Comparison of ENCODE assay signal across 17 cellular contexts in the genomic region with DNA sequence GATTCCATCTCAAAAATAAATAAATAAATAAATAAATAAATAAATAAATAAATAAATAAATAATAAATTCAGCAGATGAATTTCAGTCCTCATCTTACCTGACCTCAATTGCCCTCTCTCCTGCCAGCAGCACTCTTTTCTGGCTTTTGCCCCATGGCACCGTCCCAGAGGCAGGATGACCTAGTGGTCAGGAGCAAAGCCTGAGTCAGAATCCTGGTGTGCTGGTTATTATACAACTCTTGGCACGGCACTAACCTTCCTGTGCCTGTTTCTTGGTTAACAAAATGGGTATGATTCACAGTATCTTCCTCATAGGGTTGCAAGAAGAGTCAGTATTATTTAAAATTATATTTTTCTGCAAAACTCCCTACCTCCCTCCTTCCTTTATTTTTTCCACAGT. TPM values are rescaled to one million over a fixed set of nuclear protein-coding genes. Genes with fewer than 3 reads are reported as not detected.
DNase-seq lines count a peak whose midpoint lies in the region; ATAC-seq, FAIRE-seq and TF ChIP-seq lines count a peak whose summit lies in the region.
"Had no signal": no experiment of that assay in that cellular context is flagged by ENCODE, and none has a peak within 500 bp of the region (broad histone marks: within the 10 kb centered on the region; RNA-seq: fewer than 3 reads in every experiment).

No MANE protein-coding gene starts in this region.

- TF ChIP-seq POLR2A in IMR-90 (IDR thresholded peaks at IDR 0.05; ENCODE audit: low read depth, low read length) = no peak

- H2BK5ac ChIP-seq in IMR-90 (ENCODE audit: low read depth, low read length, poor library complexity, severe bottlenecking) (no peak overlapping the region), neuronal stem cell (ENCODE audit: low read length) (no peak overlapping the region)

- H4K91ac ChIP-seq in IMR-90 (ENCODE audit: insufficient read depth, low read depth, low read length) (no peak overlapping the region), neuronal stem cell (ENCODE audit: low read depth, low read length, poor library complexity) (no peak overlapping the region)

- H3K23ac ChIP-seq in IMR-90 (ENCODE audit: low read depth, low read length) (no peak overlapping the region), neuronal stem cell (ENCODE audit: low read depth, low read length, poor library complexity) (no peak overlapping the region)

- H2BK120ac ChIP-seq in IMR-90 (ENCODE audit: low read depth, low read length) = no peak overlapping the region
- H2BK120ac ChIP-seq in neuronal stem cell (ENCODE audit: low read depth, low read length) = no peak overlapping the region

- H3K36me3 ChIP-seq in IMR-90 (ENCODE audit: control insufficient read depth, insufficient read depth, low read length) (no peaks in the 10 kb centered on the region), mammary epithelial cell (ENCODE audit: insufficient read depth, low read length) (no peaks in the 10 kb centered on the region), pancreas (no peaks in the 10 kb centered on the region), neuronal stem cell (replicated peaks in 1 of 2; ENCODE audit: control insufficient read depth in 2 of 2, insufficient read depth in 2 of 2, low read length in 2 of 2) (no peaks in the 10 kb centered on the region)
- H3K36me3 ChIP-seq: SJCRH30, thoracic aorta had no signal

- H3K27ac Mint-ChIP-seq in glutamatergic neuron (ENCODE audit: unreplicated experiment) = no peak overlapping the region
- H3K27ac Mint-ChIP-seq: activated naive CD8-positive, alpha-beta T cell had no signal

- DNase-seq in AG20443 (ENCODE audit: low spot score) (peak; percentile 80), IMR-90 (peak; percentile 35), mammary epithelial cell (peak; percentile 82), iris pigment epithelial cell (ENCODE audit: low read depth) (peak; percentile 36), pancreas (no peak), neuronal stem cell (ENCODE audit: low spot score) (no peak), GM19239 (ENCODE audit: insufficient read length, low spot score) (no peak), glutamatergic neuron (no peak)
- DNase-seq: activated CD4-positive, alpha-beta T cell treated with anti-CD3 and anti-CD28 coated beads for 48 hours; hypothalamus; NCI-H1417 treated with DMSO at 0.1 percent for 48 hours; SJCRH30; stimulated activated CD4-positive, alpha-beta T cell treated with anti-CD3 and anti-CD28 coated beads, Interleukin-1b, Interleukin-23, amount 100 ng/mL, for 48 hours; T-helper 9 cell had no signal

- no peak for TF ChIP-seq CTCF in IMR-90 (conservative IDR thresholded peaks at IDR 0.05; ENCODE audit: low read depth, low read length)
- TF ChIP-seq CTCF in mammary epithelial cell (conservative IDR thresholded peaks at IDR 0.05 in 1 of 2, IDR thresholded peaks at IDR 0.05 in 1 of 2; ENCODE audit: extremely low read depth in 1 of 2, insufficient read depth in 1 of 2, low read depth in 1 of 2, low read length in 2 of 2) = no peak
- no peak for TF ChIP-seq CTCF in pancreas (IDR thresholded peaks at IDR 0.05)
- no peak for TF ChIP-seq CTCF in glutamatergic neuron (IDR thresholded peaks at IDR 0.05; ENCODE audit: partially characterized antibody, unreplicated experiment)

- no TSS peak for BruUV-seq in IMR-90 (replicated peaks; lab: Mats Ljungman, UMichigan)
- no TSS peak for BruUV-seq in mammary epithelial cell (replicated peaks; lab: Mats Ljungman, UMichigan)

- H3K79me1 ChIP-seq in IMR-90 (ENCODE audit: low read depth in 1 of 2, low read length in 2 of 2) (no peaks in the 10 kb centered on the region), neuronal stem cell (ENCODE audit: low read depth, low read length) (peaks cover 1% of the 10 kb centered on the region)

- H3K56ac ChIP-seq in IMR-90 (ENCODE audit: extremely low read depth, insufficient read depth, low read length) = no peak overlapping the region

- H3K79me2 ChIP-seq in mammary epithelial cell (ENCODE audit: insufficient read depth, low read length) = no peaks in the 10 kb centered on the region

- no peak for ATAC-seq in IMR-90 (ENCODE audit: low read depth)
- no peak for ATAC-seq in pancreas

- no peak overlapping the region for H3K9ac ChIP-seq in IMR-90 (ENCODE audit: low read depth, low read length)
- no peak overlapping the region for H3K9ac ChIP-seq in mammary epithelial cell (ENCODE audit: insufficient read depth, low read length)
- H3K9ac ChIP-seq in neuronal stem cell (ENCODE audit: low read depth, low read length, poor library complexity) = no peak overlapping the region

- no peak overlapping the region for H4K8ac ChIP-seq in IMR-90 (ENCODE audit: low read depth in 2 of 2, low read length in 2 of 2)
- H4K8ac ChIP-seq in neuronal stem cell (ENCODE audit: low read depth, low read length) = no peak overlapping the region

- WGBS in IMR-90 (ENCODE audit: extremely low coverage in 2 of 2, insufficient read length in 1 of 2), 2 experiments = no CpG with 5 or more reads among the region's 2 CpGs
- WGBS in mammary epithelial cell (ENCODE audit: low coverage, missing lambda C conversion rate) = 9% methylated on average over 2 of the region's 2 CpGs
- WGBS in pancreas, 2 donors = 70 to 75% methylated on average over 2 of the region's 2 CpGs
- no CpG with 5 or more reads among the region's 2 CpGs for WGBS in neuronal stem cell (ENCODE audit: extremely low coverage in 2 of 2, insufficient read length in 2 of 2, insufficient replicate concordance in 1 of 2), 2 donors

- H3K9me1 ChIP-seq in IMR-90 (ENCODE audit: insufficient read depth, low read length) = no peaks in the 10 kb centered on the region

- H2BK15ac ChIP-seq in IMR-90 (ENCODE audit: low read depth, low read length) (no peak overlapping the region), neuronal stem cell (ENCODE audit: low read length) (no peak overlapping the region)

- H3K27me3 ChIP-seq in IMR-90 (ENCODE audit: control insufficient read depth, insufficient read depth, low read length) (peaks cover 18% of the 10 kb centered on the region; the same call in 1 of the 2 replicates), mammary epithelial cell (ENCODE audit: insufficient read depth, low read length) (no peaks in the 10 kb centered on the region), pancreas (no peaks in the 10 kb centered on the region), neuronal stem cell (ENCODE audit: control insufficient read depth in 3 of 3, insufficient read depth in 3 of 3, low read depth in 1 of 3, low read length in 3 of 3) (no peaks in the 10 kb centered on the region)
- H3K27me3 ChIP-seq: SJCRH30 had no signal

- H3K4me2 ChIP-seq in IMR-90 (ENCODE audit: low read depth, low read length) (no peak overlapping the region), mammary epithelial cell (ENCODE audit: insufficient read depth, low read depth, low read length) (no peak overlapping the region), neuronal stem cell (ENCODE audit: insufficient read depth, low read length, poor library complexity, severe bottlenecking) (no peak overlapping the region)

- no peak overlapping the region for H2BK20ac ChIP-seq in IMR-90 (ENCODE audit: low read depth, low read length)

- H3K18ac ChIP-seq in IMR-90 (ENCODE audit: low read depth, low read length) (no peak overlapping the region), neuronal stem cell (ENCODE audit: low read length) (no peak overlapping the region)

- CTCF ChIA-PET in IMR-90 (lab: Yijun Ruan, JAX) (no interaction called here), mammary epithelial cell (lab: Charles Lee; ENCODE audit: low non-redundant PET) (no interaction called here)

- no peak overlapping the region for H2AFZ ChIP-seq in IMR-90 (replicated peaks; ENCODE audit: low read length, poor library complexity)
- no peak overlapping the region for H2AFZ ChIP-seq in mammary epithelial cell (ENCODE audit: low read depth, low read length)
- no peak overlapping the region for H2AFZ ChIP-seq in neuronal stem cell (ENCODE audit: low read length)

- no peak overlapping the region for H4K5ac ChIP-seq in IMR-90 (ENCODE audit: low read depth, low read length)

- H3K9me3 ChIP-seq in IMR-90 (ENCODE audit: control insufficient read depth, insufficient read depth, low read length) (no peaks in the 10 kb centered on the region), mammary epithelial cell (replicated peaks; ENCODE audit: insufficient read depth, low read length) (no peaks in the 10 kb centered on the region), pancreas (no peaks in the 10 kb centered on the region), neuronal stem cell (replicated peaks in 1 of 2; ENCODE audit: control insufficient read depth in 2 of 2, insufficient read depth in 1 of 2, low read depth in 1 of 2, low read length in 2 of 2) (peaks cover 0 to 1% of the 10 kb centered on the region in 2 donors)
- H3K9me3 ChIP-seq: SJCRH30, thoracic aorta had no signal

- no peak overlapping the region for H2AK9ac ChIP-seq in IMR-90 (replicated peaks; ENCODE audit: low read depth, low read length, poor library complexity)

- FAIRE-seq in pancreas (lab: Jason Lieb, UNC) = no peak
- no peak for FAIRE-seq in GM19239 (lab: Jason Lieb, UNC)

- no peak overlapping the region for H3K27ac ChIP-seq in IMR-90 (ENCODE audit: insufficient read depth, low read length)
- H3K27ac ChIP-seq in mammary epithelial cell (ENCODE audit: insufficient read depth, low read depth, low read length) = no peak overlapping the region
- no peak overlapping the region for H3K27ac ChIP-seq in pancreas
- no peak overlapping the region for H3K27ac ChIP-seq in neuronal stem cell (replicated peaks; ENCODE audit: low read length)
- H3K27ac ChIP-seq: SJCRH30, thoracic aorta had no signal

- H3K4ac ChIP-seq in IMR-90 (ENCODE audit: low read depth, low read length) (no peak overlapping the region), neuronal stem cell (ENCODE audit: low read length) (no peak overlapping the region)

- POLR2A ChIA-PET in IMR-90 (lab: Charles Lee; ENCODE audit: unreplicated experiment) = no interaction called here

- TF ChIP-seq RAD21 in IMR-90 (IDR thresholded peaks at IDR 0.05; ENCODE audit: low read length) = no peak

- H3K36me3 Mint-ChIP-seq in glutamatergic neuron (ENCODE audit: unreplicated experiment) = no peaks in the 10 kb centered on the region
- H3K36me3 Mint-ChIP-seq: activated naive CD8-positive, alpha-beta T cell had no signal

- H3K14ac ChIP-seq in IMR-90 (replicated peaks; ENCODE audit: low read depth, low read length) = no peak overlapping the region
- H3K14ac ChIP-seq in neuronal stem cell (ENCODE audit: low read length) = no peak overlapping the region

- H3K27me3 Mint-ChIP-seq in glutamatergic neuron (ENCODE audit: unreplicated experiment) = peaks cover 30% of the 10 kb centered on the region

- H2AK5ac ChIP-seq in IMR-90 (ENCODE audit: low read depth, low read length) (no peak overlapping the region), neuronal stem cell (ENCODE audit: low read depth, low read length) (no peak overlapping the region)

- intact Hi-C loops in IMR-90 (cut with micrococcal nuclease) (no loop called here), mammary epithelial cell (cut with micrococcal nuclease) (no loop called here), pancreas (cut with DNase I) (loop anchor here in 1 of 3 donors (10.0 kb wide), 1 partner anchor 138 kb away; no protein-coding TSS in a partner anchor)

- H3K4me3 ChIP-seq in IMR-90 (ENCODE audit: insufficient read depth, low read depth, low read length) (no peak overlapping the region), mammary epithelial cell (replicated peaks in 1 of 3; ENCODE audit: insufficient read depth in 1 of 3, low read depth in 2 of 3, low read length in 3 of 3) (no peak overlapping the region), pancreas (no peak overlapping the region), neuronal stem cell (ENCODE audit: low read length in 2 of 2) (no peak overlapping the region)
- H3K4me3 ChIP-seq: SJCRH30, thoracic aorta had no signal

- peaks cover 45% of the 10 kb centered on the region for H3K4me1 Mint-ChIP-seq in glutamatergic neuron (ENCODE audit: low read depth, unreplicated experiment)
- H3K4me1 Mint-ChIP-seq: central memory CD8-positive, alpha-beta T cell had no signal

- no peak overlapping the region for H2BK12ac ChIP-seq in neuronal stem cell (ENCODE audit: low read length)

- no peak overlapping the region for H3K4me3 Mint-ChIP-seq in glutamatergic neuron (ENCODE audit: unreplicated experiment)
- H3K4me3 Mint-ChIP-seq: activated naive CD8-positive, alpha-beta T cell; central memory CD8-positive, alpha-beta T cell had no signal

- H4K20me1 ChIP-seq in IMR-90 (ENCODE audit: insufficient read depth, low read length) (no peaks in the 10 kb centered on the region), mammary epithelial cell (ENCODE audit: insufficient read depth, low read length) (no peaks in the 10 kb centered on the region)

- H3K9me3 Mint-ChIP-seq in glutamatergic neuron (ENCODE audit: unreplicated experiment) = peaks cover 29% of the 10 kb centered on the region
- H3K9me3 Mint-ChIP-seq: central memory CD8-positive, alpha-beta T cell had no signal

- dilution Hi-C loops in IMR-90 (cut with HindIII; ENCODE audit: low sequenced_read_pairs, unreplicated experiment) = no loop called here
- dilution Hi-C loops in mammary epithelial cell (cut with HindIII; ENCODE audit: low sequenced_read_pairs) = loop anchor here (5.0 to 25.0 kb wide), 4 partner anchors 66 to 341 kb away; no protein-coding TSS in a partner anchor

- peaks cover 2% of the 10 kb centered on the region; the same call in 1 of the 2 replicates for H3K4me1 ChIP-seq in IMR-90 (ENCODE audit: control insufficient read depth, insufficient read depth, low read length)
- H3K4me1 ChIP-seq in mammary epithelial cell (ENCODE audit: insufficient read depth, low read length) = peaks cover 3% of the 10 kb centered on the region
- no peaks in the 10 kb centered on the region for H3K4me1 ChIP-seq in pancreas
- H3K4me1 ChIP-seq in neuronal stem cell (ENCODE audit: control insufficient read depth in 2 of 2, insufficient read depth in 1 of 2, low read depth in 1 of 2, low read length in 2 of 2) = peaks cover 13 to 20% of the 10 kb centered on the region in 2 donors
- H3K4me1 ChIP-seq: SJCRH30 had no signal

- in situ Hi-C loops in IMR-90 (cut with MboI; ENCODE audit: low sequenced_read_pairs) = no loop called here
- in situ Hi-C loops in mammary epithelial cell (cut with MboI; ENCODE audit: low sequenced_read_pairs in 2 of 2) = no loop called here

RNA-seq across cellular contexts. Expression of gene NKAIN1, which starts 43.0 kb away (rescaled TPM):
- total RNA-seq in IMR-90 (2012; rRNA removed) (under 0.01 TPM in 2 replicates), mammary epithelial cell (under 1 TPM in 1 of 2 donors, not detected in 1; under 0.01 TPM), pancreas (under 1 TPM in 4 of 6 donors, not detected in 2; 0.12 to 0.23 (median 0.15) TPM), glutamatergic neuron (ENCODE audit: unreplicated experiment) (263 TPM)
- polyA plus RNA-seq in IMR-90 (2012; rRNA removed) (0.09 TPM in 1 of 2 replicates, not detected in the other), mammary epithelial cell (0.12 TPM), pancreas (under 1 TPM; 0.27 to 0.73 TPM)
- 0.03 and 0.11 TPM in 2 replicates for polyA plus RNA-seq in IMR-90 (2012; cell fraction: cytosol; rRNA removed)
- polyA plus RNA-seq in IMR-90 (2012; cell fraction: nucleus; rRNA removed; ENCODE audit: low replicate concordance) = 0.02 and 0.07 TPM in 2 replicates
- not detected for polyA minus RNA-seq in mammary epithelial cell
- polyA plus RNA-seq in neuronal stem cell (2013, experiment 1 of 2) = 45.8 TPM
- 45.7 TPM for polyA plus RNA-seq in neuronal stem cell (2013, experiment 2 of 2)
- total RNA-seq: thoracic aorta had no signal

Comparison
In these comparisons a context has a peak if more than half of its experiments do, and no peak if none do; other contexts are left out.
1. DNase-seq: peak in AG20443 (single experiment), IMR-90 (single experiment), mammary epithelial cell (single experiment) and iris pigment epithelial cell (single experiment); none in pancreas (0 of 6), neuronal stem cell (single experiment), GM19239 (single experiment) and glutamatergic neuron (single experiment).
2. RNA of gene NKAIN1, which starts 43.0 kb away (total RNA-seq): 263 TPM in glutamatergic neuron (single experiment); 0.12 to 0.23 TPM in pancreas, under 0.01 TPM in mammary epithelial cell and under 0.01 TPM in IMR-90; every median in the first group is over 100 times any median in the second.